In the genomic region with DNA sequence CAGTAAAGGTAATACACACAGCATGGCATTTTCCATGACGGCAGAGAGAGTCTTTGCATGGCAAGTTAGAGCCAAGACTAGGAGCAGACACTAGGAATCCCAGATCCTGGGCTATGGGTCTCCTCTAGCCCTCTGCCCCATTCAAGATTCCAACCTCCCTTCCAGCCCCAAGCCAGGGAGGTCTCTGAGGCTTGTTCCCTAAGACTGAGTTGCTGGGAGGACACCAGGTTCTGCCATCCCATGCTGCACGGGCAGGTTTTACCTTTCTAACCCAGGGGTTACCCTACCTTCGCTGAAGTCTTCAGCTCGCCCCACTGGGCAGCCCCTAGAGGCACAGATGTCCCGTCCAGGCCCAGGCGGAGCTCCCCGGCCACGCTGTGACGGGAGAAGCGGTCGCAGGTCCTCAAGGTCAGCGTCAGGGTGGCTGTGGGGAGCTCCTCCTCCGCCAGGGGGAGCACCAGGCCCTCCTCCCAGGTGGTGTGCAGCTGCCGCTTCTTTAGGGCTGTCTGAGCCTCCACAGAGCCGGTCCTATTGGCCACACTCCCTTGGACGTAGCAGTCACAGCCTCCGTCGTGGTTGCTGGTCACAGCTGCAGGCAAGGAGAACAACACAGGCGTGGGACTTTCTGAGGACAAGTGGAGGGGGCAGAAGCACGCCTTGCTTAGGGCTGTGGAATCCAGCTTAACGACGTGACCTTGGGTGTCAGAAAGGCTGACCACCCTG, we compare ENCODE assay signal across 8 cellular contexts. TPM values are rescaled to one million over a fixed set of nuclear protein-coding genes. Genes with fewer than 3 reads are reported as not detected.
DNase-seq lines count a peak whose midpoint lies in the region; ATAC-seq and TF ChIP-seq lines count a peak whose summit lies in the region.

No MANE protein-coding gene starts in this region.

- H3K4me1 Mint-ChIP-seq in activated CD4-positive, alpha-beta memory T cell treated with anti-CD3 and anti-CD28 coated beads, Interleukin-2, amount 10 ng/mL, durations not matched to agents 7 days and 5 days = peaks cover 3% of the 10 kb centered on the region

- no peaks in the 10 kb centered on the region for H4K20me1 ChIP-seq in KMS-11 (ENCODE audit: insufficient read depth)

- H3K27me3 ChIP-seq in KMS-11 (ENCODE audit: insufficient read depth, low read depth) (no peaks in the 10 kb centered on the region), heart left ventricle (peaks cover 0 to 14% (median 0%) of the 10 kb centered on the region in 9 donors)

- peak; percentile 58 to 94 (median 82) for ATAC-seq in heart left ventricle
- ATAC-seq in GM19395 (IDR thresholded peaks at IDR 0.05; ENCODE audit: unreplicated experiment) = no peak

- H3K27ac Mint-ChIP-seq in activated CD4-positive, alpha-beta memory T cell treated with anti-CD3 and anti-CD28 coated beads, Interleukin-2, amount 10 ng/mL, durations not matched to agents 7 days and 5 days = no peak overlapping the region

- peak; percentile 12 to 20 for DNase-seq in NOMO-1 (lab: John Stamatoyannopoulos, UW; ENCODE audit: unreplicated experiment in 2 of 2)
- no peak for DNase-seq in NOMO-1 treated with DMSO at 0.1 percent for 48 hours (lab: John Stamatoyannopoulos, UW; ENCODE audit: unreplicated experiment)
- peak; percentile 26 for DNase-seq in activated CD4-positive, alpha-beta memory T cell treated with anti-CD3 and anti-CD28 coated beads, Interleukin-2, amount 10 ng/mL, durations not matched to agents 7 days and 5 days
- peak; percentile 35 to 71 (median 68) for DNase-seq in heart left ventricle
- peak; percentile 57 for DNase-seq in stimulated activated CD4-positive, alpha-beta T cell treated with anti-CD3 and anti-CD28 coated beads, Interleukin-15, amount 100 ng/mL, for 24 hours
- no peak for DNase-seq in CD1c-positive myeloid dendritic cell (ENCODE audit: extremely low spot score)

- H3K4me1 ChIP-seq in KMS-11 (ENCODE audit: low read depth, poor library complexity, severe bottlenecking) (no peaks in the 10 kb centered on the region), heart left ventricle (peaks cover 0 to 3% (median 0%) of the 10 kb centered on the region in 12 donors)

- 38 to 71% (median 51%) methylated on average over 5 to 22 of the region's 22 CpGs for WGBS in heart left ventricle, 4 donors

- no peak overlapping the region for H2AFZ ChIP-seq in KMS-11 (ENCODE audit: low read depth)

- intact Hi-C loops in heart left ventricle (cut with DNase I) = loop anchor here in 2 of 10 donors (5.0 kb wide), 3 partner anchors 75 to 140 kb away; no protein-coding TSS in a partner anchor

- H3K36me3 ChIP-seq in KMS-11 (ENCODE audit: insufficient read depth) (no peaks in the 10 kb centered on the region), heart left ventricle (no peaks in the 10 kb centered on the region)

- H3K79me2 ChIP-seq in KMS-11 (ENCODE audit: insufficient read depth, low read depth) = no peaks in the 10 kb centered on the region

- H3K4me3 ChIP-seq in KMS-11 (IDR thresholded peaks at IDR 0.05; ENCODE audit: insufficient read depth, low read depth, low read length) (no peak overlapping the region), heart left ventricle (peak overlapping the region in 4 of 12 donors; percentile 1 to 15 (median 8))

- H3K9me3 ChIP-seq in heart left ventricle = no peaks in the 10 kb centered on the region

- no peak overlapping the region for H3K4me2 ChIP-seq in KMS-11

- TF ChIP-seq POLR2A in heart left ventricle (IDR thresholded peaks at IDR 0.05) = no peak

- CTCF ChIA-PET in activated CD4-positive, alpha-beta memory T cell treated with anti-CD3 and anti-CD28 coated beads, Interleukin-2, amount 10 ng/mL, durations not matched to agents 7 days and 5 days (lab: Charles Lee) = interaction anchor here (0.7 to 1.6 kb wide), 6 partner anchors 8 to 81 kb away, joined by 3 to 8 read pairs (median 4); no protein-coding TSS in a partner anchor

- no peak overlapping the region for H3K9ac ChIP-seq in KMS-11

- TF ChIP-seq CTCF in KMS-11 (conservative IDR thresholded peaks at IDR 0.05; ENCODE audit: low read depth, low read length) = peak; percentile 44; the same call in 1 of the 2 replicates
- TF ChIP-seq CTCF in heart left ventricle (IDR thresholded peaks at IDR 0.05) = peak; percentile 46 to 73 (median 60)

- H3K27me3 Mint-ChIP-seq in activated CD4-positive, alpha-beta memory T cell treated with anti-CD3 and anti-CD28 coated beads, Interleukin-2, amount 10 ng/mL, durations not matched to agents 7 days and 5 days = peaks cover 11% of the 10 kb centered on the region

- no peak overlapping the region for H3K4me3 Mint-ChIP-seq in activated CD4-positive, alpha-beta memory T cell treated with anti-CD3 and anti-CD28 coated beads, Interleukin-2, amount 10 ng/mL, durations not matched to agents 7 days and 5 days

- H3K9me3 Mint-ChIP-seq in activated CD4-positive, alpha-beta memory T cell treated with anti-CD3 and anti-CD28 coated beads, Interleukin-2, amount 10 ng/mL, durations not matched to agents 7 days and 5 days = no peaks in the 10 kb centered on the region

- POLR2A ChIA-PET in activated CD4-positive, alpha-beta memory T cell treated with anti-CD3 and anti-CD28 coated beads, Interleukin-2, amount 10 ng/mL, durations not matched to agents 7 days and 5 days (lab: Charles Lee) = no interaction called here

- H3K36me3 Mint-ChIP-seq in activated CD4-positive, alpha-beta memory T cell treated with anti-CD3 and anti-CD28 coated beads, Interleukin-2, amount 10 ng/mL, durations not matched to agents 7 days and 5 days (ENCODE audit: low read depth) = no peaks in the 10 kb centered on the region

- H3K27ac ChIP-seq in KMS-11 = no peak overlapping the region
- no peak overlapping the region for H3K27ac ChIP-seq in heart left ventricle

RNA-seq across cellular contexts. Expression of a gene that starts 33.8 kb away (rescaled TPM):
- not detected for total RNA-seq in activated CD4-positive, alpha-beta memory T cell treated with anti-CD3 and anti-CD28 coated beads, Interleukin-2, amount 10 ng/mL, durations not matched to agents 7 days and 5 days
- 1 to 10 TPM in 8 of 9 donors, under 1 TPM in 1; 0.61 to 7.5 (median 3.5) TPM for total RNA-seq in heart left ventricle
- 1 to 10 TPM; 1.2 to 1.3 TPM for polyA plus RNA-seq in heart left ventricle

Comparison
In these comparisons a context has a peak if more than half of its experiments do, and no peak if none do; other contexts are left out.
1. DNase-seq: peak in NOMO-1 (2 of 2), activated CD4-positive, alpha-beta memory T cell treated with anti-CD3 and anti-CD28 coated beads, Interleukin-2, amount 10 ng/mL, durations not matched to agents 7 days and 5 days (single experiment), heart left ventricle (5 of 5) and stimulated activated CD4-positive, alpha-beta T cell treated with anti-CD3 and anti-CD28 coated beads, Interleukin-15, amount 100 ng/mL, for 24 hours (single experiment); none in NOMO-1 treated with DMSO at 0.1 percent for 48 hours (single experiment) and CD1c-positive myeloid dendritic cell (single experiment).